26 cellular contexts compared by ENCODE assay signal in the genomic region with DNA sequence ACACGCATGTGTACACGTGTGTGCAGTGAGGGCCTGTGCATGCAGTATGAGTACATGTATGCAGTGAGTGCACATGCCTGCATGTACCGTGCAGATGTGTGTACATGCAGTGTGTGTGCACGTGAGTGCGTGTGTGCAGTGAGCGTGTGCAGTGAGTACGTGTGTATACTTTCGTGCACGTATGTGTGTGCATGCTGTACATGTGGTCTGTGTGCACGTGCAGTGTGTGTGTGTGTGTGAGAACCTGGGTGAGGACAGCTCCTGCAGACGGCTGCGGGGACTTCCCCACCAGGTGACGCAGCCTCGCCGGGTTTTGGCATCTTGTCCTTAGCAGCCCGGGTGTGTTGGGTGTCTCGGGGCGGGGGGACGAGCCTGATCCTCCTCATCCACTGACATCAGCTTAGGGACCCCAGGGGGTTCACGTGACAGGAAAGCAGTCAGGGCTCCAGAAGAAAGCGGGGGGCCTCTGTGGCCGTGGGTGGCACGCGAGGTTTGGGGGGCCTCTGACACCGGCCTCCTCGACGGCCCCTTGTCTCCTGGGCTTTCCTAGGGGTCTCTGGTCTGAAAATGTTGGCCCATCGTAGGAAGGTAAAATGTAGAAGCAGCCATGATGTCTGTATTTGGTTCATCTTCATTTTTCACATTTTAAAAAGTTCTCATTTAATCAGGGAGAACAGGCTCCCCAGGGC.
DNase-seq lines count a peak whose midpoint lies in the region; ATAC-seq, FAIRE-seq and TF ChIP-seq lines count a peak whose summit lies in the region.
"Had no signal": no experiment of that assay in that cellular context is flagged by ENCODE, and none has a peak within 500 bp of the region (broad histone marks: within the 10 kb centered on the region; RNA-seq: fewer than 3 reads in every experiment).

No MANE protein-coding gene starts in this region.

- peaks cover 0 to 5% of the 10 kb centered on the region in 2 experiments; a peak in 1 of 3 replicates for H3K36me3 ChIP-seq in HEK293 (ENCODE audit: control insufficient read depth in 2 of 2, insufficient read depth in 1 of 2, low read length in 2 of 2)
- H3K36me3 ChIP-seq in HepG2 (replicated peaks in 1 of 2; ENCODE audit: control insufficient read depth in 1 of 2, insufficient read depth in 2 of 2, low read length in 2 of 2): peaks cover 0 to 4% of the 10 kb centered on the region in 2 experiments; a peak in 2 of 5 replicates
- peaks cover 0 to 4% of the 10 kb centered on the region in 2 donors for H3K36me3 ChIP-seq in psoas muscle (ENCODE audit: insufficient read depth in 1 of 2, low read depth in 1 of 2)
- H3K36me3 ChIP-seq: brain microvascular endothelial cell, lower lobe of right lung had no signal

- H3K79me2 ChIP-seq in HepG2 (ENCODE audit: insufficient read depth, low read length): no peaks in the 10 kb centered on the region

- H3K4me2 ChIP-seq in A549: no peak overlapping the region
- H3K4me2 ChIP-seq in HepG2 (ENCODE audit: low read depth, low read length): no peak overlapping the region

- BruUV-seq in HepG2 (replicated peaks; lab: Mats Ljungman, UMichigan): no TSS peak

- no peak for TF ChIP-seq POLR2A in A549 (IDR thresholded peaks at IDR 0.05; ENCODE audit: low read length)
- TF ChIP-seq POLR2A in HepG2 (IDR thresholded peaks at IDR 0.05; ENCODE audit: insufficient read depth in 1 of 2, low read depth in 2 of 2, low read length in 2 of 2): no peak

- peaks cover 7% of the 10 kb centered on the region for H3K9me3 Mint-ChIP-seq in stimulated activated memory B cell treated with anti-CD40 and anti-IgM and Interleukin-4, amounts not matched to agents 10 μg/mL and 1 μg/mL and 100 μg/mL, for 72 hours

- TF ChIP-seq CTCF in A549 (IDR thresholded peaks at IDR 0.05) (no peak), HEK293 (tag by site-specific recombination; IDR thresholded peaks at IDR 0.05) (no peak), HepG2 (CRISPR knock-in tag; IDR thresholded peaks at IDR 0.05) (no peak), psoas muscle (IDR thresholded peaks at IDR 0.05) (no peak)

- WGBS in A549 (ENCODE audit: missing lambda C conversion rate): 90% methylated on average over 28 of the region's 28 CpGs
- WGBS in HepG2 (ENCODE audit: low lambda C conversion rate): 84% methylated on average over 28 of the region's 28 CpGs
- 91 to 92% (median 91%) methylated on average over 28 of the region's 28 CpGs for WGBS in psoas muscle, 3 donors

- in situ Hi-C loops in HepG2 (cut with HindIII; ENCODE audit: extremely low pct_ligation_motif_present, low pct_unique_long_range_greater_than_20kb): no loop called here

- no peak overlapping the region for H3K4me3 Mint-ChIP-seq in stimulated activated memory B cell treated with anti-CD40 and anti-IgM and Interleukin-4, amounts not matched to agents 10 μg/mL and 1 μg/mL and 100 μg/mL, for 72 hours
- H3K4me3 Mint-ChIP-seq: activated CD4-positive, alpha-beta T cell treated with anti-CD3 and anti-CD28 coated beads for 36 hours; activated CD8-positive, alpha-beta T cell treated with anti-CD3 and anti-CD28 coated beads, Interleukin-2, amount 10 ng/mL, durations not matched to agents 7 days and 5 days; activated naive CD4-positive, alpha-beta T cell treated with anti-CD3 and anti-CD28 coated beads for 36 hours; neural crest cell; stimulated activated naive CD8-positive, alpha-beta T cell treated with anti-CD3 and anti-CD28 coated beads, Interleukin-15, amount 100 ng/mL, for 72 hours; T-helper 1 cell treated with Interleukin-12 subunit alpha and Interleukin-12 subunit beta and Interleukin-4 antibody, amounts not matched to agents 30 μg/mL and 1 μg/mL, for 36 hours had no signal

- H2AFZ ChIP-seq in HepG2 (ENCODE audit: low read length): no peak overlapping the region

- intact Hi-C loops in HepG2 (cut with micrococcal nuclease; ENCODE audit: unreplicated experiment): no loop called here
- intact Hi-C loops in psoas muscle (cut with DNase I): no loop called here

- no peak overlapping the region for H3K27ac ChIP-seq in A549
- no peak overlapping the region for H3K27ac ChIP-seq in HEK293 (ENCODE audit: extremely low read depth, low read depth, low read length)
- no peak overlapping the region for H3K27ac ChIP-seq in HepG2 (ENCODE audit: extremely low read length, insufficient read depth, low read length)
- H3K27ac ChIP-seq in psoas muscle: no peak overlapping the region
- H3K27ac ChIP-seq: BLaER1 treated with 17β-estradiol and CSF1 and Interleukin-3, amounts not matched to agents 10 nM and 100 nM; brain microvascular endothelial cell; lower lobe of right lung; RWPE1; tibial nerve had no signal

- H4K20me1 ChIP-seq in HepG2 (ENCODE audit: insufficient read depth, low read length): no peaks in the 10 kb centered on the region
- H4K20me1 ChIP-seq: BLaER1 treated with 17β-estradiol and CSF1 and Interleukin-3, amounts not matched to agents 10 nM and 100 nM had no signal

- TF ChIP-seq EP300 in A549 (IDR thresholded peaks at IDR 0.05) (no peak), HepG2 (IDR thresholded peaks at IDR 0.05; ENCODE audit: low read depth in 2 of 2, low read length in 2 of 2) (no peak), HepG2 (CRISPR knock-in tag; IDR thresholded peaks at IDR 0.05; ENCODE audit: borderline replicate concordance) (no peak)

- CTCF ChIA-PET in A549 (lab: Yijun Ruan, JAX) (interaction anchor here (0.8 kb wide), 1 partner anchor 8 kb away, joined by 3 read pairs; no protein-coding TSS in a partner anchor), HEK293 (lab: Yijun Ruan, JAX) (no interaction called here), HepG2 (lab: Yijun Ruan, JAX; ENCODE audit: low intra/inter-chr PET ratio, low total read pairs) (no interaction called here)

- peaks cover 14% of the 10 kb centered on the region for H3K4me1 Mint-ChIP-seq in stimulated activated memory B cell treated with anti-CD40 and anti-IgM and Interleukin-4, amounts not matched to agents 10 μg/mL and 1 μg/mL and 100 μg/mL, for 72 hours

- DNase-seq in A549 (ENCODE audit: low read depth in 1 of 2, low spot score in 1 of 2) (no peak), HepG2 (ENCODE audit: low spot score) (no peak), psoas muscle (peak; percentile 10 to 31), NOMO-1 treated with DMSO at 0.1 percent for 48 hours (lab: John Stamatoyannopoulos, UW; ENCODE audit: unreplicated experiment) (no peak), NCI-H1417 treated with DMSO at 0.1 percent for 48 hours (lab: John Stamatoyannopoulos, UW) (no peak)
- DNase-seq: activated CD4-positive, alpha-beta T cell treated with anti-CD3 and anti-CD28 coated beads for 36 hours; activated CD8-positive, alpha-beta T cell treated with anti-CD3 and anti-CD28 coated beads, Interleukin-2, amount 10 ng/mL, durations not matched to agents 7 days and 5 days; activated naive CD4-positive, alpha-beta T cell treated with anti-CD3 and anti-CD28 coated beads for 36 hours; activated T-cell treated with anti-CD3 and anti-CD28 coated beads, Interleukin-2, amount 50 U/mL, for 48 hours; brain microvascular endothelial cell; DMS79; effector CD4-positive, alpha-beta T cell; GF-D8; Karpas-422; lower lobe of right lung; NCI-H1436 treated with DMSO at 0.1 percent for 48 hours; NCI-H748 treated with DMSO at 0.1 percent for 48 hours; stimulated activated naive CD8-positive, alpha-beta T cell treated with anti-CD3 and anti-CD28 coated beads, Interleukin-15, amount 100 ng/mL, for 72 hours had no signal

- no peak for ATAC-seq in A549
- no peak for ATAC-seq in HepG2
- no peak for ATAC-seq in psoas muscle
- ATAC-seq in stimulated activated memory B cell treated with anti-CD40 and anti-IgM and Interleukin-4, amounts not matched to agents 10 μg/mL and 1 μg/mL and 100 μg/mL, for 72 hours: no peak
- ATAC-seq: activated CD4-positive, alpha-beta T cell treated with anti-CD3 and anti-CD28 coated beads for 36 hours; activated CD8-positive, alpha-beta T cell treated with anti-CD3 and anti-CD28 coated beads, Interleukin-2, amount 10 ng/mL, durations not matched to agents 7 days and 5 days; lower lobe of right lung; stimulated activated naive CD8-positive, alpha-beta T cell treated with anti-CD3 and anti-CD28 coated beads, Interleukin-15, amount 100 ng/mL, for 72 hours had no signal

- H3K27me3 ChIP-seq in HepG2 (ENCODE audit: control insufficient read depth in 1 of 2, insufficient read depth in 2 of 2, low read length in 2 of 2): no peaks in the 10 kb centered on the region
- H3K27me3 ChIP-seq in psoas muscle (ENCODE audit: insufficient read depth in 3 of 3, low read length in 2 of 3): peaks cover 0 to 1% (median 0%) of the 10 kb centered on the region in 3 donors
- H3K27me3 ChIP-seq: brain microvascular endothelial cell, tibial nerve had no signal

- no peak overlapping the region for H3K27ac Mint-ChIP-seq in stimulated activated memory B cell treated with anti-CD40 and anti-IgM and Interleukin-4, amounts not matched to agents 10 μg/mL and 1 μg/mL and 100 μg/mL, for 72 hours
- H3K27ac Mint-ChIP-seq: activated CD4-positive, alpha-beta T cell treated with anti-CD3 and anti-CD28 coated beads for 36 hours; activated CD8-positive, alpha-beta T cell treated with anti-CD3 and anti-CD28 coated beads, Interleukin-2, amount 10 ng/mL, durations not matched to agents 7 days and 5 days; activated naive CD4-positive, alpha-beta T cell treated with anti-CD3 and anti-CD28 coated beads for 36 hours; progenitor cell of endocrine pancreas; stimulated activated naive CD8-positive, alpha-beta T cell treated with anti-CD3 and anti-CD28 coated beads, Interleukin-15, amount 100 ng/mL, for 72 hours; T-helper 1 cell treated with Interleukin-12 subunit alpha and Interleukin-12 subunit beta and Interleukin-4 antibody, amounts not matched to agents 30 μg/mL and 1 μg/mL, for 36 hours had no signal

- no peak overlapping the region for H3K9ac ChIP-seq in HepG2 (ENCODE audit: insufficient read depth, low read depth, low read length)
- H3K9ac ChIP-seq: BLaER1 treated with 17β-estradiol and CSF1 and Interleukin-3, amounts not matched to agents 10 nM and 100 nM had no signal

- POLR2A ChIA-PET in A549 (lab: Yijun Ruan, JAX): no interaction called here
- POLR2A ChIA-PET in HEK293 (lab: Yijun Ruan, JAX): no interaction called here
- POLR2A ChIA-PET in HepG2 (lab: Yijun Ruan, JAX): no interaction called here

- H3K9me3 ChIP-seq in A549 (peaks cover 12% of the 10 kb centered on the region; the same call in 2 of the 3 replicates), HEK293 (ENCODE audit: control insufficient read depth, insufficient read depth, low read depth, low read length) (no peaks in the 10 kb centered on the region), HepG2 (ENCODE audit: low read length) (no peaks in the 10 kb centered on the region), psoas muscle (no peaks in the 10 kb centered on the region)

- H3K4me1 ChIP-seq in A549 (no peaks in the 10 kb centered on the region), HEK293 (ENCODE audit: control insufficient read depth, insufficient read depth, low read length) (no peaks in the 10 kb centered on the region), HepG2 (ENCODE audit: insufficient read depth, low read length) (no peaks in the 10 kb centered on the region), psoas muscle (no peaks in the 10 kb centered on the region)

- H3K4me3 ChIP-seq in A549 (no peak overlapping the region), HEK293 (ENCODE audit: low read depth, low read length) (no peak overlapping the region), HepG2 (replicated peaks in 1 of 3; ENCODE audit: insufficient read depth in 1 of 3, low read depth in 2 of 3, low read length in 3 of 3) (no peak overlapping the region), psoas muscle (no peak overlapping the region)
- H3K4me3 ChIP-seq: BLaER1 treated with 17β-estradiol and CSF1 and Interleukin-3, amounts not matched to agents 10 nM and 100 nM; lower lobe of right lung; tibial nerve had no signal

- no peak for TF ChIP-seq RAD21 in A549 (conservative IDR thresholded peaks at IDR 0.05 in 1 of 2, IDR thresholded peaks at IDR 0.05 in 1 of 2)
- TF ChIP-seq RAD21 in HepG2 (CRISPR knock-in tag; IDR thresholded peaks at IDR 0.05): no peak

- FAIRE-seq in A549 (lab: Jason Lieb, UNC) (no peak), HepG2 (lab: Jason Lieb, UNC) (no peak)

- H3K36me3 Mint-ChIP-seq in stimulated activated memory B cell treated with anti-CD40 and anti-IgM and Interleukin-4, amounts not matched to agents 10 μg/mL and 1 μg/mL and 100 μg/mL, for 72 hours: peaks cover 30% of the 10 kb centered on the region

- peaks cover 23% of the 10 kb centered on the region for H3K27me3 Mint-ChIP-seq in stimulated activated memory B cell treated with anti-CD40 and anti-IgM and Interleukin-4, amounts not matched to agents 10 μg/mL and 1 μg/mL and 100 μg/mL, for 72 hours
- H3K27me3 Mint-ChIP-seq: activated CD4-positive, alpha-beta T cell treated with anti-CD3 and anti-CD28 coated beads for 36 hours; progenitor cell of endocrine pancreas; stimulated activated naive CD8-positive, alpha-beta T cell treated with anti-CD3 and anti-CD28 coated beads, Interleukin-15, amount 100 ng/mL, for 72 hours had no signal

Comparison
In these comparisons a context has a peak if more than half of its experiments do, and no peak if none do; other contexts are left out.
1. DNase-seq: peak in psoas muscle (2 of 2); none in A549 (0 of 2), HepG2 (single experiment), NOMO-1 treated with DMSO at 0.1 percent for 48 hours (single experiment) and NCI-H1417 treated with DMSO at 0.1 percent for 48 hours (single experiment).